In genomic region chr17:8326591-8327583, GRCh38 we compare ENCODE assay signal across 8 cellular contexts. TPM values are rescaled to one million over a fixed set of nuclear protein-coding genes. Genes with fewer than 3 reads are reported as not detected.
A peak's percentile ranks its signal among the peaks of the same experiment; 100 is the strongest.
DNase-seq lines count a peak whose midpoint lies in the region; ATAC-seq and TF ChIP-seq lines count a peak whose summit lies in the region.

No MANE protein-coding gene starts in this region.

- no peak overlapping the region for H2AK5ac ChIP-seq in mesenchymal stem cell (ENCODE audit: low read length, severe bottlenecking)

- no peak for TF ChIP-seq POLR2A in suprapubic skin (IDR thresholded peaks at IDR 0.05)

- peak overlapping the region; percentile 55 for H3K4me2 ChIP-seq in mesenchymal stem cell (ENCODE audit: low read length, poor library complexity, severe bottlenecking)

- no peak overlapping the region for H3K23ac ChIP-seq in mesenchymal stem cell (ENCODE audit: low read length in 2 of 2)

- H2BK12ac ChIP-seq in mesenchymal stem cell (ENCODE audit: low read length in 2 of 2): peak overlapping the region; percentile 28 to 85

- peak overlapping the region; percentile 60 for H3K4me3 Mint-ChIP-seq in T-helper 17 cell

- H2BK5ac ChIP-seq in mesenchymal stem cell (ENCODE audit: low read depth, low read length, poor library complexity, severe bottlenecking): no peak overlapping the region

- H3K9ac ChIP-seq in mesenchymal stem cell (ENCODE audit: low read length): peak overlapping the region; percentile 78

- peak overlapping the region; percentile 90 to 94 for H3K18ac ChIP-seq in mesenchymal stem cell (ENCODE audit: low read depth in 1 of 2, low read length in 2 of 2)

- H3K36me3 Mint-ChIP-seq in T-helper 17 cell (ENCODE audit: low read depth): no peaks in the 10 kb centered on the region

- peak overlapping the region; percentile 97 for H4K8ac ChIP-seq in mesenchymal stem cell (ENCODE audit: low read length)

- ATAC-seq in T-helper 17 cell (peak; percentile 66), GM21423 (IDR thresholded peaks at IDR 0.05; ENCODE audit: unreplicated experiment) (no peak), HG03139 (IDR thresholded peaks at IDR 0.05; ENCODE audit: unreplicated experiment) (no peak)

- H3K9me3 ChIP-seq in T-helper 17 cell (ENCODE audit: control insufficient read depth, low read length, poor library complexity, severe bottlenecking): no peaks in the 10 kb centered on the region
- H3K9me3 ChIP-seq in ectodermal cell (ENCODE audit: control insufficient read depth, low read length): no peaks in the 10 kb centered on the region
- H3K9me3 ChIP-seq in mesenchymal stem cell (ENCODE audit: control insufficient read depth, low read length): no peaks in the 10 kb centered on the region
- H3K9me3 ChIP-seq in suprapubic skin: no peaks in the 10 kb centered on the region

- peak overlapping the region; percentile 17 for H2BK15ac ChIP-seq in mesenchymal stem cell (ENCODE audit: low read depth, poor library complexity, severe bottlenecking)

- peaks cover 34% of the 10 kb centered on the region for H3K27me3 ChIP-seq in ectodermal cell (ENCODE audit: control insufficient read depth, insufficient read depth, low read length, poor library complexity, severe bottlenecking)
- H3K27me3 ChIP-seq in mesenchymal stem cell (ENCODE audit: control insufficient read depth in 1 of 2, insufficient read depth in 1 of 2, low read length in 2 of 2): peaks cover 0 to 12% of the 10 kb centered on the region in 2 experiments
- peaks cover 2% of the 10 kb centered on the region for H3K27me3 ChIP-seq in suprapubic skin

- H3K4me3 ChIP-seq in ectodermal cell (ENCODE audit: insufficient read depth, low read depth, low read length) (peak overlapping the region; percentile 50), mesenchymal stem cell (ENCODE audit: insufficient read depth in 1 of 2, low read depth in 1 of 2, low read length in 2 of 2) (peak overlapping the region; percentile 57 to 75), suprapubic skin (peak overlapping the region; percentile 60)

- peak overlapping the region; percentile 81 to 89 for H3K4ac ChIP-seq in mesenchymal stem cell (ENCODE audit: low read depth in 1 of 2, low read length in 2 of 2)

- no peak for TF ChIP-seq EP300 in suprapubic skin (IDR thresholded peaks at IDR 0.05)

- no peak overlapping the region for H3K27ac ChIP-seq in ectodermal cell (ENCODE audit: insufficient read depth, low read depth, low read length, poor library complexity, severe bottlenecking)
- no peak overlapping the region for H3K27ac ChIP-seq in mesenchymal stem cell (ENCODE audit: low read length, poor library complexity, severe bottlenecking)
- H3K27ac ChIP-seq in suprapubic skin: peak overlapping the region; percentile 24

- no peak for TF ChIP-seq CTCF in GM20000 (IDR thresholded peaks at IDR 0.05; ENCODE audit: extremely low read depth, missing control alignments)
- no peak for TF ChIP-seq CTCF in suprapubic skin (IDR thresholded peaks at IDR 0.05)

- DNase-seq in GM20000 (ENCODE audit: low spot score) (peak; percentile 50), T-helper 17 cell (peak in 1 of 3 donors; percentile 17), mesenchymal stem cell (peak; percentile 45), suprapubic skin (ENCODE audit: low spot score in 2 of 2) (peak; percentile 70 to 83), SW480 (ENCODE audit: low spot score) (no peak)

- H3K27me3 Mint-ChIP-seq in T-helper 17 cell: peaks cover 56% of the 10 kb centered on the region

- peaks cover 14% of the 10 kb centered on the region for H3K4me1 Mint-ChIP-seq in T-helper 17 cell

- no peaks in the 10 kb centered on the region for H3K36me3 ChIP-seq in ectodermal cell (ENCODE audit: control insufficient read depth, insufficient read depth, low read length)
- no peaks in the 10 kb centered on the region for H3K36me3 ChIP-seq in mesenchymal stem cell (ENCODE audit: control insufficient read depth in 1 of 2, insufficient read depth in 2 of 2, low read depth in 1 of 2, low read length in 2 of 2)
- H3K36me3 ChIP-seq in suprapubic skin: no peaks in the 10 kb centered on the region

- peak overlapping the region; percentile 91 for H2AFZ ChIP-seq in mesenchymal stem cell (ENCODE audit: low read depth, low read length)

- peaks cover 7% of the 10 kb centered on the region for H3K4me1 ChIP-seq in ectodermal cell (ENCODE audit: control insufficient read depth, insufficient read depth, low read length)
- H3K4me1 ChIP-seq in mesenchymal stem cell (ENCODE audit: control insufficient read depth, insufficient read depth, low read depth, low read length): peaks cover 12% of the 10 kb centered on the region
- H3K4me1 ChIP-seq in suprapubic skin: peaks cover 19% of the 10 kb centered on the region

- WGBS in ectodermal cell, 2 experiments: 14 to 15% methylated on average over 66 of the region's 66 CpGs
- 10% methylated on average over 66 of the region's 66 CpGs for WGBS in mesenchymal stem cell
- WGBS in suprapubic skin: 12% methylated on average over 27 of the region's 66 CpGs

- H3K79me1 ChIP-seq in mesenchymal stem cell (replicated peaks; ENCODE audit: low read length, poor library complexity, severe bottlenecking): peaks cover 3% of the 10 kb centered on the region

- peak overlapping the region; percentile 19 for H4K91ac ChIP-seq in mesenchymal stem cell (ENCODE audit: low read length)

- H3K27ac Mint-ChIP-seq in T-helper 17 cell: no peak overlapping the region

- peak overlapping the region; percentile 9 for H2BK120ac ChIP-seq in mesenchymal stem cell (ENCODE audit: low read depth, low read length)

- H3K14ac ChIP-seq in mesenchymal stem cell (ENCODE audit: low read length in 2 of 2): peak overlapping the region in 1 of 2 experiments; percentile 66

RNA-seq across cellular contexts. Expression of gene ODF4, which starts 12.8 kb away (rescaled TPM):
- total RNA-seq in T-helper 17 cell: not detected
- polyA plus RNA-seq in ectodermal cell (2013, experiment 1 of 4): not detected
- not detected for polyA plus RNA-seq in ectodermal cell (2013, experiment 2 of 4)
- not detected for polyA plus RNA-seq in ectodermal cell (2013, experiment 3 of 4)
- not detected for polyA plus RNA-seq in ectodermal cell (2013, experiment 4 of 4)
- not detected for polyA plus RNA-seq in mesenchymal stem cell (2013, experiment 1 of 2)
- polyA plus RNA-seq in mesenchymal stem cell (2013, experiment 2 of 2): not detected
- not detected for total RNA-seq in suprapubic skin

RNA-seq across cellular contexts. Expression of gene ARHGEF15, which starts 16.8 kb away (rescaled TPM):
- total RNA-seq in T-helper 17 cell (not detected), suprapubic skin (10 to 100 TPM in 2 of 4 donors, 1 to 10 TPM in 2; 2.3 to 22.2 (median 11.0) TPM)
- not detected for polyA plus RNA-seq in ectodermal cell (2013, experiment 1 of 4)
- 0.05 TPM for polyA plus RNA-seq in ectodermal cell (2013, experiment 2 of 4)
- polyA plus RNA-seq in ectodermal cell (2013, experiment 3 of 4): 0.43 TPM
- polyA plus RNA-seq in ectodermal cell (2013, experiment 4 of 4): 0.24 TPM
- not detected for polyA plus RNA-seq in mesenchymal stem cell (2013, experiment 1 of 2)
- not detected for polyA plus RNA-seq in mesenchymal stem cell (2013, experiment 2 of 2)

RNA-seq across cellular contexts. Expression of gene SLC25A35, which starts 31.7 kb away (rescaled TPM):
- total RNA-seq in T-helper 17 cell (1 to 10 TPM; 8.3 to 8.7 TPM), suprapubic skin (1 to 10 TPM in 3 of 4 donors, under 1 TPM in 1; 0.80 to 2.4 (median 1.5) TPM)
- polyA plus RNA-seq in ectodermal cell (2013, experiment 1 of 4): 4.5 TPM
- polyA plus RNA-seq in ectodermal cell (2013, experiment 2 of 4): 3.4 TPM
- polyA plus RNA-seq in ectodermal cell (2013, experiment 3 of 4): 3.5 TPM
- 3.0 TPM for polyA plus RNA-seq in ectodermal cell (2013, experiment 4 of 4)
- polyA plus RNA-seq in mesenchymal stem cell (2013, experiment 1 of 2): 5.8 TPM
- 6.1 TPM for polyA plus RNA-seq in mesenchymal stem cell (2013, experiment 2 of 2)

RNA-seq across cellular contexts. Expression of gene RANGRF, which starts 38.4 kb away (rescaled TPM):
- total RNA-seq in T-helper 17 cell: 10 to 100 TPM; 27.0 to 36.2 TPM
- 48.0 TPM for polyA plus RNA-seq in ectodermal cell (2013, experiment 1 of 4)
- 40.6 TPM for polyA plus RNA-seq in ectodermal cell (2013, experiment 2 of 4)
- 34.6 TPM for polyA plus RNA-seq in ectodermal cell (2013, experiment 3 of 4)
- 34.6 TPM for polyA plus RNA-seq in ectodermal cell (2013, experiment 4 of 4)
- 44.4 TPM for polyA plus RNA-seq in mesenchymal stem cell (2013, experiment 1 of 2)
- polyA plus RNA-seq in mesenchymal stem cell (2013, experiment 2 of 2): 45.9 TPM
- 10 to 100 TPM; 12.6 to 16.3 (median 13.7) TPM for total RNA-seq in suprapubic skin
